Comparison of ENCODE assay signal across 14 cellular contexts in genomic region chr3:14480207-14481017, GRCh38. TPM values are rescaled to one million over a fixed set of nuclear protein-coding genes. Genes with fewer than 3 reads are reported as not detected.
DNase-seq lines count a peak whose midpoint lies in the region; ATAC-seq, FAIRE-seq and TF ChIP-seq lines count a peak whose summit lies in the region.
"Had no signal": no experiment of that assay in that cellular context is flagged by ENCODE, and none has a peak within 500 bp of the region (broad histone marks: within the 10 kb centered on the region; RNA-seq: fewer than 3 reads in every experiment).

No MANE protein-coding gene starts in this region.

- intact Hi-C loops in Right ventricle myocardium inferior (cut with DNase I): no loop called here
- intact Hi-C loops in cardiac septum (cut with DNase I): loop anchor here (5.0 kb wide), 1 partner anchor 38 kb away; no protein-coding TSS in a partner anchor
- intact Hi-C loops in aorta (cut with DNase I): no loop called here

- H3K9me3 ChIP-seq in keratinocyte (ENCODE audit: control insufficient read depth, low read depth, low read length) (no peaks in the 10 kb centered on the region), aorta (ENCODE audit: control insufficient read depth, low read length) (no peaks in the 10 kb centered on the region)
- H3K9me3 ChIP-seq: thoracic aorta had no signal

- H3K27me3 ChIP-seq in keratinocyte (ENCODE audit: control insufficient read depth, extremely low read depth, insufficient read depth, low read length) (no peaks in the 10 kb centered on the region), aorta (ENCODE audit: control insufficient read depth in 1 of 2, insufficient read depth in 2 of 2, low read length in 1 of 2) (no peaks in the 10 kb centered on the region)

- no peak overlapping the region for H3K9ac ChIP-seq in keratinocyte (ENCODE audit: control insufficient read depth, extremely low read depth, insufficient read depth, low read length)

- H3K36me3 ChIP-seq in keratinocyte (ENCODE audit: control insufficient read depth in 2 of 2, extremely low read depth in 1 of 2, insufficient read depth in 2 of 2, low read length in 2 of 2) (peaks cover 0 to 9% of the 10 kb centered on the region in 2 experiments), aorta (ENCODE audit: control insufficient read depth in 1 of 2, insufficient read depth in 2 of 2, low read length in 1 of 2) (peaks cover 0 to 2% of the 10 kb centered on the region in 2 donors)

- H3K4me3 ChIP-seq in epithelial cell of esophagus (ENCODE audit: low read length) (no peak overlapping the region), keratinocyte (ENCODE audit: control insufficient read depth in 2 of 3, extremely low read depth in 1 of 3, insufficient read depth in 2 of 3, low read depth in 1 of 3, low read length in 3 of 3) (no peak overlapping the region), aorta (ENCODE audit: low read length in 2 of 2) (no peak overlapping the region)
- H3K4me3 ChIP-seq: thoracic aorta had no signal

- TF ChIP-seq CTCF in epithelial cell of esophagus (IDR thresholded peaks at IDR 0.05; ENCODE audit: insufficient read depth, low read depth, low read length, missing control alignments) (no peak), keratinocyte (optimal IDR thresholded peaks at IDR 0.05 in 1 of 3, IDR thresholded peaks at IDR 0.05 in 1 of 3, conservative IDR thresholded peaks at IDR 0.05 in 1 of 3; ENCODE audit: extremely low read depth in 1 of 3, insufficient read depth in 2 of 3, low read length in 3 of 3) (no peak)

- DNase-seq in Right ventricle myocardium inferior (ENCODE audit: missing footprints) (no peak), cardiac septum (ENCODE audit: low spot score) (no peak), epithelial cell of esophagus (ENCODE audit: low read depth) (peak; percentile 93), keratinocyte (ENCODE audit: low read depth, low spot score) (peak; percentile 97), aorta (peak; percentile 38 to 71), GDM1 (lab: John Stamatoyannopoulos, UW) (no peak), NOMO-1 treated with DMSO at 0.1 percent for 48 hours (lab: John Stamatoyannopoulos, UW; ENCODE audit: unreplicated experiment) (no peak), inferior parietal cortex (ENCODE audit: extremely low spot score) (no peak)
- DNase-seq: activated CD8-positive, alpha-beta memory T cell treated with anti-CD3 and anti-CD28 coated beads, Interleukin-2, amount 10 ng/mL, durations not matched to agents 7 days and 5 days; COR-L47 had no signal

- H4K20me1 ChIP-seq in keratinocyte (ENCODE audit: control insufficient read depth, extremely low read depth, insufficient read depth, low read length): no peaks in the 10 kb centered on the region

- no peak overlapping the region for H2AFZ ChIP-seq in keratinocyte (ENCODE audit: control insufficient read depth, low read length)

- 36 to 46% methylated on average over 8 of the region's 8 CpGs for WGBS in aorta, 2 donors

- dilution Hi-C loops in keratinocyte (cut with MboI; ENCODE audit: extremely low pct_ligation_motif_present, low sequenced_read_pairs): no loop called here

- H3K27ac ChIP-seq in keratinocyte (ENCODE audit: control insufficient read depth, insufficient read depth, low read length): peak overlapping the region; percentile 19
- no peak overlapping the region for H3K27ac ChIP-seq in aorta (ENCODE audit: low read depth in 1 of 2, low read length in 2 of 2)
- H3K27ac ChIP-seq: thoracic aorta had no signal

- peaks cover 2% of the 10 kb centered on the region for H3K9me1 ChIP-seq in keratinocyte (ENCODE audit: control insufficient read depth, extremely low read depth, insufficient read depth, low read length)

- H3K79me2 ChIP-seq in keratinocyte (ENCODE audit: control insufficient read depth, insufficient read depth, low read length): no peaks in the 10 kb centered on the region

- H3K4me2 ChIP-seq in keratinocyte (ENCODE audit: control insufficient read depth, extremely low read depth, insufficient read depth, low read depth, low read length): peak overlapping the region; percentile 33

- H3K4me1 ChIP-seq in keratinocyte (ENCODE audit: control insufficient read depth, extremely low read depth, insufficient read depth, low read length): peaks cover 18% of the 10 kb centered on the region
- H3K4me1 ChIP-seq in aorta (ENCODE audit: control insufficient read depth in 1 of 2, insufficient read depth in 2 of 2, low read length in 2 of 2): no peaks in the 10 kb centered on the region

- peak; percentile 94 for FAIRE-seq in keratinocyte (lab: Jason Lieb, UNC)
- FAIRE-seq: A204.1, H1 had no signal

- peak; percentile 51 for ATAC-seq in Right ventricle myocardium inferior
- ATAC-seq in aorta (ENCODE audit: low FRiP score): no peak
- ATAC-seq: activated CD8-positive, alpha-beta memory T cell treated with anti-CD3 and anti-CD28 coated beads, Interleukin-2, amount 10 ng/mL, durations not matched to agents 7 days and 5 days; Panc1 had no signal

RNA-seq across cellular contexts. Expression of gene GRIP2, which starts 59.7 kb away (rescaled TPM):
- 39.3 TPM for total RNA-seq in Right ventricle myocardium inferior
- total RNA-seq in cardiac septum: 67.8 TPM
- 0.01 to 0.09 TPM (median 0.01 TPM) in 3 replicates for polyA plus RNA-seq in keratinocyte
- polyA plus RNA-seq in keratinocyte (2011; ENCODE audit: low read depth): 0.06 TPM
- polyA plus RNA-seq in keratinocyte (2011; cell fraction: cytosol; rRNA removed): 0.04 and 0.06 TPM in 2 replicates
- 0.18 and 0.29 TPM in 2 replicates for polyA plus RNA-seq in keratinocyte (2011; cell fraction: nucleus; rRNA removed)
- polyA plus RNA-seq in keratinocyte (2012; ENCODE audit: low replicate concordance): 0.07 TPM in 1 of 2 replicates, not detected in the other
- 0.13 to 1.7 TPM in 2 of 3 replicates, not detected in the other for polyA minus RNA-seq in keratinocyte
- polyA minus RNA-seq in keratinocyte (2011; cell fraction: cytosol; rRNA and poly(A)+ RNA removed): not detected
- 0.42 TPM in 1 of 2 replicates, not detected in the other for polyA minus RNA-seq in keratinocyte (2011; cell fraction: nucleus; rRNA and poly(A)+ RNA removed)
- total RNA-seq in aorta: 1 to 10 TPM; 3.1 to 8.6 TPM
- under 1 TPM; 0.50 to 0.61 TPM for polyA plus RNA-seq in aorta
- total RNA-seq: activated CD8-positive, alpha-beta memory T cell treated with anti-CD3 and anti-CD28 coated beads, Interleukin-2, amount 10 ng/mL, durations not matched to agents 7 days and 5 days had no signal

Comparison
In these comparisons a context has a peak if more than half of its experiments do, and no peak if none do; other contexts are left out.
1. DNase-seq: peak in epithelial cell of esophagus (single experiment), keratinocyte (single experiment) and aorta (2 of 2); none in Right ventricle myocardium inferior (single experiment), cardiac septum (single experiment), GDM1 (single experiment), NOMO-1 treated with DMSO at 0.1 percent for 48 hours (single experiment) and inferior parietal cortex (single experiment).